ENCODE assay signal across 11 cellular contexts in genomic region chr3:42655980-42656679, GRCh38. TPM values are rescaled to one million over a fixed set of nuclear protein-coding genes. Genes with fewer than 3 reads are reported as not detected.
DNase-seq lines count a peak whose midpoint lies in the region; ATAC-seq, FAIRE-seq and TF ChIP-seq lines count a peak whose summit lies in the region.
"Had no signal": no experiment of that assay in that cellular context is flagged by ENCODE, and none has a peak within 500 bp of the region (broad histone marks: within the 10 kb centered on the region; RNA-seq: fewer than 3 reads in every experiment).

No MANE protein-coding gene starts in this region.

- H3K9me3 ChIP-seq in adrenal gland (replicated peaks in 1 of 3) = no peaks in the 10 kb centered on the region
- no peaks in the 10 kb centered on the region for H3K9me3 ChIP-seq in sigmoid colon

- DNase-seq in Caki2 (ENCODE audit: low read depth) (peak; percentile 24), adrenal gland (peak in 6 of 7 donors; percentile 48 to 73 (median 58)), glutamatergic neuron (no peak), sigmoid colon (no peak), NCI-H82 (lab: John Stamatoyannopoulos, UW) (no peak), H54 (ENCODE audit: insufficient read length, low spot score) (no peak)
- no peak for DNase-seq in activated CD4-positive, alpha-beta T cell treated with anti-CD3 and anti-CD28 coated beads, Interleukin-2, amount 50 U/mL, for 1 hour
- DNase-seq: activated B cell treated with CpG ODN at 0.5 μM for 24 hours, NCI-H748 treated with DMSO at 0.1 percent for 48 hours had no signal

- H3K27ac Mint-ChIP-seq in glutamatergic neuron (ENCODE audit: unreplicated experiment) = peak overlapping the region; percentile 48
- H3K27ac Mint-ChIP-seq: activated B cell treated with CpG ODN at 0.5 μM for 24 hours had no signal

- no peak overlapping the region for H3K4me3 ChIP-seq in adrenal gland
- H3K4me3 ChIP-seq in sigmoid colon = peak overlapping the region in 2 of 4 donors; percentile 74 to 93

- no peaks in the 10 kb centered on the region for H3K36me3 Mint-ChIP-seq in glutamatergic neuron (ENCODE audit: unreplicated experiment)

- peaks cover 36 to 57% of the 10 kb centered on the region in 2 donors for H3K4me1 ChIP-seq in adrenal gland (replicated peaks in 1 of 2)
- H3K4me1 ChIP-seq in sigmoid colon = peaks cover 0 to 86% (median 72%) of the 10 kb centered on the region in 4 donors

- TF ChIP-seq CTCF in adrenal gland (IDR thresholded peaks at IDR 0.05) (no peak), glutamatergic neuron (IDR thresholded peaks at IDR 0.05; ENCODE audit: partially characterized antibody, unreplicated experiment) (no peak), sigmoid colon (IDR thresholded peaks at IDR 0.05) (no peak)

- H3K27me3 ChIP-seq in adrenal gland = no peaks in the 10 kb centered on the region
- no peaks in the 10 kb centered on the region for H3K27me3 ChIP-seq in sigmoid colon

- WGBS in adrenal gland, 4 donors = 68 to 83% (median 73%) methylated on average over 6 of the region's 6 CpGs
- 86 to 87% methylated on average over 6 of the region's 6 CpGs for WGBS in sigmoid colon, 2 donors

- ATAC-seq in GM18907 (IDR thresholded peaks at IDR 0.05; ENCODE audit: unreplicated experiment) = no peak

- peak overlapping the region in 3 of 5 donors; percentile 46 to 94 (median 89) for H3K27ac ChIP-seq in adrenal gland
- H3K27ac ChIP-seq in sigmoid colon = peak overlapping the region; percentile 93 to 98 (median 96)

- H3K36me3 ChIP-seq in adrenal gland (replicated peaks in 1 of 2) = peaks cover 0 to 9% of the 10 kb centered on the region in 2 donors
- H3K36me3 ChIP-seq in sigmoid colon = peaks cover 0 to 20% (median 4%) of the 10 kb centered on the region in 4 donors

- peaks cover 31% of the 10 kb centered on the region for H3K4me1 Mint-ChIP-seq in glutamatergic neuron (ENCODE audit: low read depth, unreplicated experiment)

- intact Hi-C loops in adrenal gland (cut with DNase I) (loop anchor here in 1 of 2 donors (10.0 kb wide), 1 partner anchor 51 kb away; the partner anchor contains the start of gene NKTR), sigmoid colon (cut with DNase I) (loop anchor here (1.0 kb wide), 1 partner anchor 89 kb away; no protein-coding TSS in a partner anchor)

- in situ Hi-C loops in Caki2 (cut with HindIII; ENCODE audit: low pct_unique_long_range_greater_than_20kb, low sequenced_read_pairs) = no loop called here

- peaks cover 17% of the 10 kb centered on the region for H3K9me3 Mint-ChIP-seq in glutamatergic neuron (ENCODE audit: unreplicated experiment)
- H3K9me3 Mint-ChIP-seq: activated B cell treated with CpG ODN at 0.5 μM for 24 hours had no signal

- TF ChIP-seq EP300 in sigmoid colon (IDR thresholded peaks at IDR 0.05) = no peak

- H3K4me3 Mint-ChIP-seq in glutamatergic neuron (ENCODE audit: unreplicated experiment) = peak overlapping the region; percentile 28
- H3K4me3 Mint-ChIP-seq: activated B cell treated with CpG ODN at 0.5 μM for 24 hours had no signal

- FAIRE-seq in H54 (lab: Jason Lieb, UNC) = no peak

- TF ChIP-seq POLR2A in adrenal gland (IDR thresholded peaks at IDR 0.05) (no peak), sigmoid colon (IDR thresholded peaks at IDR 0.05) (no peak), H54 (IDR thresholded peaks at IDR 0.05; ENCODE audit: low read depth, low read length) (no peak)

- H3K27me3 Mint-ChIP-seq in glutamatergic neuron (ENCODE audit: unreplicated experiment) = peaks cover 23% of the 10 kb centered on the region

RNA-seq across cellular contexts. Expression of gene ZBTB47, which starts 2.6 kb away (rescaled TPM):
- 2.6 and 3.9 TPM in 2 replicates for total RNA-seq in Caki2 (2014; rRNA removed; shearing (Covaris generic); ENCODE audit: low replicate concordance)
- total RNA-seq in adrenal gland = 10 to 100 TPM; 21.6 to 39.4 (median 30.1) TPM
- 10 to 100 TPM in 2 of 3 donors, 1 to 10 TPM in 1; 7.0 to 23.6 (median 13.3) TPM for polyA plus RNA-seq in adrenal gland
- 9.7 TPM for total RNA-seq in glutamatergic neuron (ENCODE audit: unreplicated experiment)
- 10 to 100 TPM; 34.9 to 74.8 (median 56.9) TPM for total RNA-seq in sigmoid colon
- 10 to 100 TPM in 1 of 3 donors, 1 to 10 TPM in 2; 6.2 to 21.0 (median 9.5) TPM for polyA plus RNA-seq in sigmoid colon

RNA-seq across cellular contexts. Expression of gene KLHL40, which starts 29.2 kb away (rescaled TPM):
- total RNA-seq in Caki2 (2014; rRNA removed; shearing (Covaris generic); ENCODE audit: low replicate concordance) = not detected in 2 replicates
- total RNA-seq in adrenal gland = under 1 TPM in 2 of 8 donors, not detected in 6; 0.11 to 0.54 TPM
- under 1 TPM in 1 of 3 donors, not detected in 2; 0.03 TPM for polyA plus RNA-seq in adrenal gland
- 0.44 TPM for total RNA-seq in glutamatergic neuron (ENCODE audit: unreplicated experiment)
- under 1 TPM in 1 of 4 donors, not detected in 3; under 0.01 TPM for total RNA-seq in sigmoid colon
- not detected for polyA plus RNA-seq in sigmoid colon
- total RNA-seq: activated B cell treated with CpG ODN at 0.5 μM for 24 hours, lower leg skin had no signal

RNA-seq across cellular contexts. Expression of gene HHATL, which starts 46.5 kb away (rescaled TPM):
- not detected in 2 replicates for total RNA-seq in Caki2 (2014; rRNA removed; shearing (Covaris generic); ENCODE audit: low replicate concordance)
- 1 to 10 TPM in 2 of 8 donors, under 1 TPM in 5, not detected in 1; 0.18 to 4.5 (median 0.71) TPM for total RNA-seq in adrenal gland
- polyA plus RNA-seq in adrenal gland = 1 to 10 TPM in 1 of 3 donors, under 1 TPM in 1, not detected in 1; 0.94 to 3.0 TPM
- 7.6 TPM for total RNA-seq in glutamatergic neuron (ENCODE audit: unreplicated experiment)
- not detected for total RNA-seq in sigmoid colon
- polyA plus RNA-seq in sigmoid colon = 1 to 10 TPM in 1 of 3 donors, under 1 TPM in 1, not detected in 1; 0.31 to 1.4 TPM
- total RNA-seq: activated B cell treated with CpG ODN at 0.5 μM for 24 hours had no signal

RNA-seq across cellular contexts. Expression of gene NKTR, which starts 55.6 kb away (rescaled TPM):
- 2.7 and 16.3 TPM in 2 replicates for total RNA-seq in Caki2 (2014; rRNA removed; shearing (Covaris generic); ENCODE audit: low replicate concordance)
- total RNA-seq in adrenal gland (100 to 1,000 TPM in 2 of 8 donors, 10 to 100 TPM in 6; 12.7 to 114 (median 49.4) TPM), glutamatergic neuron (ENCODE audit: unreplicated experiment) (196 TPM), sigmoid colon (100 to 1,000 TPM in 1 of 4 donors, 10 to 100 TPM in 3; 81.3 to 130 (median 84.4) TPM)
- polyA plus RNA-seq in adrenal gland (10 to 100 TPM; 34.3 to 64.7 (median 47.5) TPM), sigmoid colon (10 to 100 TPM in 1 of 3 donors, 1 to 10 TPM in 2; 1.8 to 27.9 (median 2.5) TPM)

Comparison
In these comparisons a context has a peak if more than half of its experiments do, and no peak if none do; other contexts are left out.
1. DNase-seq: peak in Caki2 (single experiment) and adrenal gland (6 of 7); none in glutamatergic neuron (single experiment), sigmoid colon (single experiment), activated CD4-positive, alpha-beta T cell treated with anti-CD3 and anti-CD28 coated beads, Interleukin-2, amount 50 U/mL, for 1 hour (single experiment), NCI-H82 (single experiment) and H54 (single experiment).